Comparison of ENCODE assay signal across 13 cellular contexts in the genomic region with DNA sequence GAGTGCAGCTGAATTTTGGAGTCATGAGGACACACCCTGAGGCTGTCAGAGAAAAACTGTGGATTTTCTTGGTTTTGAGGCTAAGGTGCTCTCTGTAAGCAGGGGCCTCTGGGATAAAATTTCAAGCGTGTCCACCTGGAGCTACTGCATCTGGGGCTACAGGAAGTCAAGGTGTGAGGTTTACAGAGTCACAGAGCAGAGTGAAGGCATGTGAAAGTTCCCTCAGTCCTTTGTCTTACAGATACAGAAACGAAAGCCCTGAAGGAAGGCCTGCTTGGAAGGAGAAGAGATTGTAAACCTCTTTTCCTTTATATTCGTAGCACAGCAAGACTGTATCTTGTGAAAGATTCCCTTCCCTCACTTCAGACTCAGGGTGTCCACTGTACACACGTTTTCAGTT.
"Had no signal": no experiment of that assay in that cellular context is flagged by ENCODE, and none has a peak within 500 bp of the region (broad histone marks: within the 10 kb centered on the region; RNA-seq: fewer than 3 reads in every experiment).

No MANE protein-coding gene starts in this region.

- H3K36me3 ChIP-seq: colonic mucosa, ovary, right atrium auricular region, stomach, thoracic aorta, transverse colon had no signal

- H3K4me1 Mint-ChIP-seq: naive thymus-derived CD4-positive, alpha-beta T cell had no signal

- H3K27ac Mint-ChIP-seq: naive thymus-derived CD4-positive, alpha-beta T cell; nephron progenitor cell had no signal

- H3K9me3 Mint-ChIP-seq: naive thymus-derived CD4-positive, alpha-beta T cell; nephron progenitor cell had no signal

- DNase-seq: colonic mucosa; dermis blood vessel endothelial cell; foreskin keratinocyte; naive thymus-derived CD4-positive, alpha-beta T cell; nephron progenitor cell; ovary; small intestine; stimulated activated CD4-positive, alpha-beta T cell treated with anti-CD3 and anti-CD28 coated beads, Interleukin-12 subunit alpha, Interleukin-12 subunit beta, amount 100 ng/mL, for 4 hours; stimulated activated naive CD4-positive, alpha-beta T cell; stomach; transverse colon had no signal

- H3K27ac ChIP-seq: colonic mucosa, foreskin keratinocyte, ovary, right atrium auricular region, stomach, thoracic aorta, transverse colon had no signal

- H3K4me3 Mint-ChIP-seq: naive thymus-derived CD4-positive, alpha-beta T cell; nephron progenitor cell had no signal

- H3K9me3 ChIP-seq: colonic mucosa, ovary, right atrium auricular region, stomach, thoracic aorta, transverse colon had no signal

- H3K27me3 ChIP-seq: colonic mucosa, ovary, right atrium auricular region, stomach, transverse colon had no signal

- H3K36me3 Mint-ChIP-seq: naive thymus-derived CD4-positive, alpha-beta T cell had no signal

- H3K4me1 ChIP-seq: colonic mucosa, foreskin keratinocyte, right atrium auricular region, stomach, transverse colon had no signal

- H3K4me3 ChIP-seq: colonic mucosa, ovary, right atrium auricular region, stomach, thoracic aorta, transverse colon had no signal
